25 cellular contexts compared by ENCODE assay signal in the genomic region with DNA sequence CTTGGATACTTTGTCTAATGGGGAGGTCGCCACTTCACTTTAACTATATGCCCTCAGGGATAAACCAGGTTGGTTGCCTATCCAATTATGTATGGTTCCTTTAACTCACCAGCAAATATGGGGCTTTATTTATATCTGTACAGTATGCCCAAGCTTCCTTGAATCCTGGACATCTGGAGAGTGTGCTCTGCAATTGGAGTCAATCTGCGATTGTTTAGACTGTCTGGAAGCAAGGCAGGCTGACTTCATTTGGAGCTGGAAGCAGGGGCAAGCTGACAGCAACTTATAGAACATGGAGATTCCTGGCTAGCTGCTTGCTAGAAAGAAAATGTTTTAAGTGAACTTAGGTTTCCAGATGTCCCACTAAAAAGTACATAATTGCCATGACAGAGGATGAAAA.
DNase-seq lines count a peak whose midpoint lies in the region; ATAC-seq and TF ChIP-seq lines count a peak whose summit lies in the region.
"Had no signal": no experiment of that assay in that cellular context is flagged by ENCODE, and none has a peak within 500 bp of the region (broad histone marks: within the 10 kb centered on the region; RNA-seq: fewer than 3 reads in every experiment).

No MANE protein-coding gene starts in this region.

- POLR2A ChIA-PET in activated CD4-positive, alpha-beta T cell treated with anti-CD3 and anti-CD28 coated beads, Interleukin-2, amount 10 ng/mL, durations not matched to agents 7 days and 5 days (lab: Charles Lee) = no interaction called here
- POLR2A ChIA-PET in GM10248 (lab: Yijun Ruan, JAX) = interaction anchor here (0.7 kb wide), 1 partner anchor 8 kb away, joined by 6 read pairs; no protein-coding TSS in a partner anchor

- TF ChIP-seq POLR2A in heart left ventricle (IDR thresholded peaks at IDR 0.05) = no peak
- TF ChIP-seq POLR2A in Peyer's patch (IDR thresholded peaks at IDR 0.05) = no peak

- H3K4me1 Mint-ChIP-seq in mesothelial cell of epicardium = peaks cover 21% of the 10 kb centered on the region
- H3K4me1 Mint-ChIP-seq in activated CD4-positive, alpha-beta T cell treated with anti-CD3 and anti-CD28 coated beads, Interleukin-2, amount 10 ng/mL, durations not matched to agents 7 days and 5 days = no peaks in the 10 kb centered on the region
- H3K4me1 Mint-ChIP-seq: activated B cell treated with CpG ODN at 0.5 μM for 24 hours, CD14-positive monocyte had no signal

- H3K36me3 Mint-ChIP-seq in mesothelial cell of epicardium = peaks cover 4% of the 10 kb centered on the region
- no peaks in the 10 kb centered on the region for H3K36me3 Mint-ChIP-seq in activated CD4-positive, alpha-beta T cell treated with anti-CD3 and anti-CD28 coated beads, Interleukin-2, amount 10 ng/mL, durations not matched to agents 7 days and 5 days (ENCODE audit: low read depth)
- H3K36me3 Mint-ChIP-seq: CD14-positive monocyte had no signal

- 74 to 86% (median 83%) methylated on average over 2 of the region's 2 CpGs for WGBS in heart left ventricle, 4 donors

- intact Hi-C loops in heart left ventricle (cut with DNase I) = no loop called here

- H3K9me3 Mint-ChIP-seq in mesothelial cell of epicardium = peaks cover 15% of the 10 kb centered on the region
- no peaks in the 10 kb centered on the region for H3K9me3 Mint-ChIP-seq in activated CD4-positive, alpha-beta T cell treated with anti-CD3 and anti-CD28 coated beads, Interleukin-2, amount 10 ng/mL, durations not matched to agents 7 days and 5 days
- H3K9me3 Mint-ChIP-seq: activated B cell treated with CpG ODN at 0.5 μM for 24 hours had no signal

- H3K9me3 ChIP-seq in cardiac muscle cell (ENCODE audit: low read depth) (no peaks in the 10 kb centered on the region), heart left ventricle (peaks cover 0 to 25% (median 1%) of the 10 kb centered on the region in 12 donors), Peyer's patch (no peaks in the 10 kb centered on the region)
- H3K9me3 ChIP-seq: neutrophil, transverse colon had no signal

- H3K4me3 Mint-ChIP-seq in mesothelial cell of epicardium = peak overlapping the region; percentile 40
- H3K4me3 Mint-ChIP-seq in activated CD4-positive, alpha-beta T cell treated with anti-CD3 and anti-CD28 coated beads, Interleukin-2, amount 10 ng/mL, durations not matched to agents 7 days and 5 days = no peak overlapping the region
- H3K4me3 Mint-ChIP-seq: activated B cell treated with CpG ODN at 0.5 μM for 24 hours; activated CD8-positive, alpha-beta T cell treated with anti-CD3 and anti-CD28 coated beads, Interleukin-2, amount 10 ng/mL, durations not matched to agents 7 days and 5 days; CD14-positive monocyte; H9 had no signal

- H3K27me3 ChIP-seq in cardiac muscle cell (no peaks in the 10 kb centered on the region), heart left ventricle (no peaks in the 10 kb centered on the region), Peyer's patch (no peaks in the 10 kb centered on the region)
- H3K27me3 ChIP-seq: esophagus muscularis mucosa, transverse colon had no signal

- H3K36me3 ChIP-seq in cardiac muscle cell = no peaks in the 10 kb centered on the region
- no peaks in the 10 kb centered on the region for H3K36me3 ChIP-seq in heart left ventricle
- no peaks in the 10 kb centered on the region for H3K36me3 ChIP-seq in Peyer's patch
- H3K36me3 ChIP-seq: esophagus muscularis mucosa, lower lobe of right lung, neutrophil, transverse colon had no signal

- ATAC-seq in heart left ventricle = no peak
- ATAC-seq: activated CD8-positive, alpha-beta T cell treated with anti-CD3 and anti-CD28 coated beads, Interleukin-2, amount 10 ng/mL, durations not matched to agents 7 days and 5 days; K562; lower lobe of right lung; stimulated activated naive CD8-positive, alpha-beta T cell treated with anti-CD3 and anti-CD28 coated beads, Interleukin-15, Interleukin-2, amounts not matched to agents 100 U/mL and 50 U/mL, for 24 hours had no signal

- H3K4me1 ChIP-seq in cardiac muscle cell (ENCODE audit: low read depth) (no peaks in the 10 kb centered on the region), heart left ventricle (no peaks in the 10 kb centered on the region), Peyer's patch (no peaks in the 10 kb centered on the region)
- H3K4me1 ChIP-seq: esophagus muscularis mucosa, lower lobe of right lung, transverse colon had no signal

- CTCF ChIA-PET in activated CD4-positive, alpha-beta T cell treated with anti-CD3 and anti-CD28 coated beads, Interleukin-2, amount 10 ng/mL, durations not matched to agents 7 days and 5 days (lab: Charles Lee) = no interaction called here
- CTCF ChIA-PET in GM10248 (lab: Yijun Ruan, JAX) = no interaction called here

- no peak overlapping the region for H3K27ac ChIP-seq in cardiac muscle cell
- H3K27ac ChIP-seq in heart left ventricle = no peak overlapping the region
- no peak overlapping the region for H3K27ac ChIP-seq in Peyer's patch
- H3K27ac ChIP-seq: esophagus muscularis mucosa, lower lobe of right lung, neutrophil, RWPE1, transverse colon had no signal

- no peaks in the 10 kb centered on the region for H3K27me3 Mint-ChIP-seq in mesothelial cell of epicardium (ENCODE audit: low read depth)
- peaks cover 34% of the 10 kb centered on the region for H3K27me3 Mint-ChIP-seq in activated CD4-positive, alpha-beta T cell treated with anti-CD3 and anti-CD28 coated beads, Interleukin-2, amount 10 ng/mL, durations not matched to agents 7 days and 5 days

- peak overlapping the region; percentile 72 for H3K27ac Mint-ChIP-seq in mesothelial cell of epicardium
- no peak overlapping the region for H3K27ac Mint-ChIP-seq in activated CD4-positive, alpha-beta T cell treated with anti-CD3 and anti-CD28 coated beads, Interleukin-2, amount 10 ng/mL, durations not matched to agents 7 days and 5 days
- H3K27ac Mint-ChIP-seq: activated B cell treated with CpG ODN at 0.5 μM for 24 hours; activated CD8-positive, alpha-beta T cell treated with anti-CD3 and anti-CD28 coated beads, Interleukin-2, amount 10 ng/mL, durations not matched to agents 7 days and 5 days; CD14-positive monocyte had no signal

- H3K4me3 ChIP-seq in cardiac muscle cell (no peak overlapping the region), heart left ventricle (no peak overlapping the region), Peyer's patch (no peak overlapping the region)
- H3K4me3 ChIP-seq: esophagus muscularis mucosa, K562, lower lobe of right lung, transverse colon had no signal

- TF ChIP-seq CTCF in cardiac muscle cell (IDR thresholded peaks at IDR 0.05; ENCODE audit: low read depth, low read length) (no peak), heart left ventricle (IDR thresholded peaks at IDR 0.05) (no peak), mesothelial cell of epicardium (IDR thresholded peaks at IDR 0.05; ENCODE audit: unreplicated experiment) (no peak), Peyer's patch (IDR thresholded peaks at IDR 0.05) (no peak), GM10248 (IDR thresholded peaks at IDR 0.05; ENCODE audit: control extremely low read depth, extremely low read depth, low read depth, missing control alignments) (no peak)

- DNase-seq in cardiac muscle cell (ENCODE audit: low read depth in 1 of 2, low spot score in 1 of 2) (peak; percentile 6 to 18), heart left ventricle (no peak), NCI-H82 (lab: John Stamatoyannopoulos, UW) (peak; percentile 73), mesothelial cell of epicardium (ENCODE audit: low spot score in 2 of 2, unreplicated experiment in 2 of 2) (no peak), putamen (ENCODE audit: low spot score) (no peak), Peyer's patch (no peak), GM10248 (ENCODE audit: extremely low spot score) (no peak)
- DNase-seq in activated CD4-positive, alpha-beta T cell treated with anti-CD3 and anti-CD28 coated beads, Interleukin-2, amount 10 ng/mL, durations not matched to agents 7 days and 5 days = no peak
- DNase-seq: activated B cell treated with CpG ODN at 0.5 μM for 24 hours; activated CD8-positive, alpha-beta T cell treated with anti-CD3 and anti-CD28 coated beads, Interleukin-2, amount 10 ng/mL, durations not matched to agents 7 days and 5 days; activated naive CD4-positive, alpha-beta T cell; GF-D8; H9; lower lobe of right lung; MM.1S; NCI-H524 treated with DMSO at 0.1 percent for 48 hours; stimulated activated CD4-positive, alpha-beta T cell treated with anti-CD3 and anti-CD28 coated beads, Interleukin-4, amount 100 ng/mL, for 24 hours; stimulated activated naive CD8-positive, alpha-beta T cell treated with anti-CD3 and anti-CD28 coated beads, Interleukin-15, Interleukin-2, amounts not matched to agents 100 U/mL and 50 U/mL, for 24 hours; T1000; transverse colon had no signal

Comparison
In these comparisons a context has a peak if more than half of its experiments do, and no peak if none do; other contexts are left out.
1. DNase-seq: peak in cardiac muscle cell (2 of 2) and NCI-H82 (single experiment); none in heart left ventricle (0 of 5), mesothelial cell of epicardium (0 of 2), putamen (single experiment), activated CD4-positive, alpha-beta T cell treated with anti-CD3 and anti-CD28 coated beads, Interleukin-2, amount 10 ng/mL, durations not matched to agents 7 days and 5 days (single experiment), Peyer's patch (0 of 3) and GM10248 (single experiment).